In genomic region chr2:152062130-152063091, GRCh38 we compare ENCODE assay signal across 8 cellular contexts. TPM values are rescaled to one million over a fixed set of nuclear protein-coding genes. Genes with fewer than 3 reads are reported as not detected.
DNase-seq lines count a peak whose midpoint lies in the region; ATAC-seq and TF ChIP-seq lines count a peak whose summit lies in the region.

No MANE protein-coding gene starts in this region.

- intact Hi-C loops in posterior cingulate gyrus (cut with DNase I), result no loop called here

- H3K4me3 Mint-ChIP-seq in HFFc6, result peak overlapping the region; percentile 13
- no peak overlapping the region for H3K4me3 Mint-ChIP-seq in immature natural killer cell

- peak; percentile 45 for DNase-seq in GM10266 (ENCODE audit: extremely low spot score)
- peak; percentile 49 for DNase-seq in HFFc6
- peak; percentile 60 to 70 for DNase-seq in cardiac fibroblast (ENCODE audit: low read depth in 2 of 2)
- peak in 7 of 10 donors; percentile 39 to 92 (median 42) for DNase-seq in posterior cingulate gyrus
- no peak for DNase-seq in stimulated activated CD4-positive, alpha-beta T cell treated with anti-CD3 and anti-CD28 coated beads, Interleukin-4, amount 100 ng/mL, for 1 hour
- DNase-seq in immature natural killer cell, result no peak
- no peak for DNase-seq in hypothalamus (lab: John Stamatoyannopoulos, UW)

- ATAC-seq in HG03439 (IDR thresholded peaks at IDR 0.05; ENCODE audit: unreplicated experiment), result no peak

- H3K27ac Mint-ChIP-seq in HFFc6, result no peak overlapping the region
- no peak overlapping the region for H3K27ac Mint-ChIP-seq in immature natural killer cell

- H3K9me3 Mint-ChIP-seq in HFFc6, result peaks cover 22% of the 10 kb centered on the region
- H3K9me3 Mint-ChIP-seq in immature natural killer cell, result peaks cover 0 to 2% (median 0%) of the 10 kb centered on the region in 6 donors

- peaks cover 17% of the 10 kb centered on the region for H3K4me1 Mint-ChIP-seq in HFFc6 (ENCODE audit: low read depth)
- no peaks in the 10 kb centered on the region for H3K4me1 Mint-ChIP-seq in immature natural killer cell

- peaks cover 32% of the 10 kb centered on the region for H3K27me3 Mint-ChIP-seq in HFFc6 (ENCODE audit: insufficient read depth)
- H3K27me3 Mint-ChIP-seq in immature natural killer cell (ENCODE audit: low read depth in 3 of 3), result peaks cover 0 to 8% (median 4%) of the 10 kb centered on the region in 3 donors

- no peak overlapping the region for H3K4me3 ChIP-seq in cardiac fibroblast (replicated peaks in 1 of 2; ENCODE audit: low read depth in 2 of 2, low read length in 2 of 2)

- TF ChIP-seq CTCF in GM10266 (IDR thresholded peaks at IDR 0.05; ENCODE audit: control insufficient read depth, insufficient read depth, low read depth, missing control alignments) (no peak), HFFc6 (IDR thresholded peaks at IDR 0.05) (no peak), cardiac fibroblast (IDR thresholded peaks at IDR 0.05; ENCODE audit: low read depth, low read length) (no peak)

- H3K36me3 Mint-ChIP-seq in HFFc6 (ENCODE audit: low read depth), result peaks cover 19% of the 10 kb centered on the region; the same call in 1 of the 2 replicates
- H3K36me3 Mint-ChIP-seq in immature natural killer cell, result no peaks in the 10 kb centered on the region

RNA-seq across cellular contexts. Expression of gene CACNB4, which starts 36.4 kb away (rescaled TPM):
- total RNA-seq in HFFc6 (2021; fragmentation: NEBNext Ultra II Directional; extraction: Animal tissue kit (Norgen Biotek cat#: 25700)), result under 1 TPM in 3 of 6 experiments, not detected in 3; 0.05 to 0.23 (median 0.21) TPM
- polyA plus RNA-seq in immature natural killer cell, result under 1 TPM in 1 of 3 donors, not detected in 2; 0.11 TPM

Comparison
In these comparisons a context has a peak if more than half of its experiments do, and no peak if none do; other contexts are left out.
1. DNase-seq: peak in GM10266 (single experiment), HFFc6 (single experiment), cardiac fibroblast (2 of 2) and posterior cingulate gyrus (7 of 10); none in stimulated activated CD4-positive, alpha-beta T cell treated with anti-CD3 and anti-CD28 coated beads, Interleukin-4, amount 100 ng/mL, for 1 hour (single experiment), immature natural killer cell (0 of 3) and hypothalamus (0 of 51).